ENCODE assay signal across 8 cellular contexts in genomic region chr6:137233561-137234504, GRCh38. TPM values are rescaled to one million over a fixed set of nuclear protein-coding genes. Genes with fewer than 3 reads are reported as not detected.
DNase-seq lines count a peak whose midpoint lies in the region; ATAC-seq, FAIRE-seq and TF ChIP-seq lines count a peak whose summit lies in the region.

No MANE protein-coding gene starts in this region.

- H3K4me1 ChIP-seq in adipocyte (ENCODE audit: control insufficient read depth, insufficient read depth, low read length), result peaks cover 42% of the 10 kb centered on the region
- peaks cover 41% of the 10 kb centered on the region for H3K4me1 ChIP-seq in keratinocyte (ENCODE audit: control insufficient read depth, extremely low read depth, insufficient read depth, low read length)
- peaks cover 0 to 24% (median 17%) of the 10 kb centered on the region in 4 donors for H3K4me1 ChIP-seq in tibial nerve

- ATAC-seq in HG02571 (IDR thresholded peaks at IDR 0.05; ENCODE audit: unreplicated experiment), result no peak

- no peak for FAIRE-seq in keratinocyte (lab: Jason Lieb, UNC)

- WGBS in tibial nerve, 2 donors, result 38 to 46% methylated on average over 5 of the region's 5 CpGs

- H3K79me2 ChIP-seq in keratinocyte (ENCODE audit: control insufficient read depth, insufficient read depth, low read length), result no peaks in the 10 kb centered on the region

- peak overlapping the region; percentile 77 for H2AFZ ChIP-seq in keratinocyte (ENCODE audit: control insufficient read depth, low read length)

- H3K27me3 ChIP-seq in adipocyte (replicated peaks; ENCODE audit: control insufficient read depth, insufficient read depth, low read length) (no peaks in the 10 kb centered on the region), keratinocyte (ENCODE audit: control insufficient read depth, extremely low read depth, insufficient read depth, low read length) (no peaks in the 10 kb centered on the region), tibial nerve (no peaks in the 10 kb centered on the region)

- H3K27ac ChIP-seq in keratinocyte (ENCODE audit: control insufficient read depth, insufficient read depth, low read length), result peak overlapping the region; percentile 68
- peak overlapping the region in 3 of 4 donors; percentile 68 to 73 (median 72) for H3K27ac ChIP-seq in tibial nerve

- TF ChIP-seq CTCF in AG09319 (IDR thresholded peaks at IDR 0.05; ENCODE audit: low read depth, low read length) (no peak), keratinocyte (optimal IDR thresholded peaks at IDR 0.05 in 1 of 3, IDR thresholded peaks at IDR 0.05 in 1 of 3, conservative IDR thresholded peaks at IDR 0.05 in 1 of 3; ENCODE audit: extremely low read depth in 1 of 3, insufficient read depth in 2 of 3, low read length in 3 of 3) (no peak), tibial nerve (IDR thresholded peaks at IDR 0.05) (no peak)

- peak overlapping the region; percentile 66 for H3K4me2 ChIP-seq in keratinocyte (ENCODE audit: control insufficient read depth, extremely low read depth, insufficient read depth, low read depth, low read length)

- peak overlapping the region; percentile 63 for H3K4me3 ChIP-seq in adipocyte (ENCODE audit: low read length)
- H3K4me3 ChIP-seq in keratinocyte (ENCODE audit: control insufficient read depth in 2 of 3, extremely low read depth in 1 of 3, insufficient read depth in 2 of 3, low read depth in 1 of 3, low read length in 3 of 3), result no peak overlapping the region
- no peak overlapping the region for H3K4me3 ChIP-seq in tibial nerve

- dilution Hi-C loops in keratinocyte (cut with MboI; ENCODE audit: extremely low pct_ligation_motif_present, low sequenced_read_pairs), result no loop called here

- no peaks in the 10 kb centered on the region for H3K36me3 ChIP-seq in adipocyte (ENCODE audit: control insufficient read depth, insufficient read depth, low read length, severe bottlenecking)
- H3K36me3 ChIP-seq in keratinocyte (ENCODE audit: control insufficient read depth in 2 of 2, extremely low read depth in 1 of 2, insufficient read depth in 2 of 2, low read length in 2 of 2), result no peaks in the 10 kb centered on the region
- H3K36me3 ChIP-seq in tibial nerve, result no peaks in the 10 kb centered on the region

- H3K9me1 ChIP-seq in keratinocyte (ENCODE audit: control insufficient read depth, extremely low read depth, insufficient read depth, low read length), result no peaks in the 10 kb centered on the region

- TF ChIP-seq POLR2A in tibial nerve (IDR thresholded peaks at IDR 0.05), result no peak

- H3K9me3 ChIP-seq in adipocyte (ENCODE audit: control insufficient read depth, low read length) (no peaks in the 10 kb centered on the region), keratinocyte (ENCODE audit: control insufficient read depth, low read depth, low read length) (no peaks in the 10 kb centered on the region), tibial nerve (peaks cover 0 to 4% (median 0%) of the 10 kb centered on the region in 4 donors)

- H3K9ac ChIP-seq in adipocyte (ENCODE audit: low read length) (peak overlapping the region; percentile 63), keratinocyte (ENCODE audit: control insufficient read depth, extremely low read depth, insufficient read depth, low read length) (no peak overlapping the region)

- DNase-seq in AG09319 (ENCODE audit: extremely low read depth, low read depth) (peak; percentile 88), HT1080 (ENCODE audit: low read depth) (peak; percentile 84), adipocyte (ENCODE audit: low read depth) (peak; percentile 94), keratinocyte (ENCODE audit: low read depth, low spot score) (no peak), tibial nerve (ENCODE audit: low spot score in 2 of 2) (peak in 1 of 2 donors; percentile 66), NCI-H1436 treated with DMSO at 0.1 percent for 48 hours (lab: John Stamatoyannopoulos, UW) (no peak), NK-92 (lab: John Stamatoyannopoulos, UW; ENCODE audit: unreplicated experiment) (no peak)

- H4K20me1 ChIP-seq in keratinocyte (ENCODE audit: control insufficient read depth, extremely low read depth, insufficient read depth, low read length), result no peaks in the 10 kb centered on the region

- TF ChIP-seq EP300 in tibial nerve (IDR thresholded peaks at IDR 0.05), result peak in 1 of 2 donors; percentile 75

RNA-seq across cellular contexts. Expression of gene IFNGR1, which starts 14.6 kb away (rescaled TPM):
- total RNA-seq in HT1080 (2014; rRNA removed; shearing (Covaris generic)), result 17.1 and 19.1 TPM in 2 replicates
- polyA plus RNA-seq in HT1080 (2015; cell fraction: cytosol; rRNA removed), result 26.9 and 30.2 TPM in 2 replicates
- 36.6 and 42.1 TPM in 2 replicates for polyA plus RNA-seq in HT1080 (2015; cell fraction: nucleus; rRNA removed)
- polyA plus RNA-seq in keratinocyte, result 54.8 to 150 TPM (median 109 TPM) in 3 replicates
- polyA plus RNA-seq in keratinocyte (2011; ENCODE audit: low read depth), result 181 TPM
- polyA plus RNA-seq in keratinocyte (2011; cell fraction: cytosol; rRNA removed), result 29.1 and 70.4 TPM in 2 replicates
- polyA plus RNA-seq in keratinocyte (2011; cell fraction: nucleus; rRNA removed), result 152 and 195 TPM in 2 replicates
- polyA plus RNA-seq in keratinocyte (2012; ENCODE audit: low replicate concordance), result 55.4 and 136 TPM in 2 replicates
- polyA minus RNA-seq in keratinocyte, result 25.6 to 52.1 TPM (median 50.6 TPM) in 3 replicates
- polyA minus RNA-seq in keratinocyte (2011; cell fraction: cytosol; rRNA and poly(A)+ RNA removed), result 49.1 TPM
- 150 and 198 TPM in 2 replicates for polyA minus RNA-seq in keratinocyte (2011; cell fraction: nucleus; rRNA and poly(A)+ RNA removed)
- total RNA-seq in tibial nerve, result 100 to 1,000 TPM in 1 of 4 donors, 10 to 100 TPM in 3; 73.8 to 125 (median 97.8) TPM

Comparison
In these comparisons a context has a peak if more than half of its experiments do, and no peak if none do; other contexts are left out.
1. DNase-seq: peak in AG09319 (single experiment), HT1080 (single experiment) and adipocyte (single experiment); none in keratinocyte (single experiment), NCI-H1436 treated with DMSO at 0.1 percent for 48 hours (single experiment) and NK-92 (single experiment).